ENCODE assay signal across 22 cellular contexts in the genomic region with DNA sequence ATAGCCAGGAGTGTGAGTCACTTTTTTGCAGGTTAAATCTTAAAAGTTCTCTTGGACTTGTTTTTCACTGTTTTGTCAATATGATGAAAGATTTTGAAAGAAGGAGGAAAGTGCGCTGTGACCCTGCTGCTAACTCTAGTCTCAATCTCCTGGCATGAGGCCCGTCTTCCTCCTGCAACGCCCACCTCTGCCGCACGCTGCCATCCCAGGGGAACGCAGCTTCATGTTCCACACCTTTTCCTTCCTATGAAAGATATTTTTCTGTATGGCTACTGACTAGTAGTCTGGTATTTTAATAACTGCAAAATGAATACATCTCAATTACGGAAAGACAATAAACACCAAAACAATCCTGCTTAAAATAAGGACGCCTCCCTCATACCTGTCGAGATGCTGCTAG. TPM values are rescaled to one million over a fixed set of nuclear protein-coding genes. Genes with fewer than 3 reads are reported as not detected.
A peak's percentile ranks its signal among the peaks of the same experiment; 100 is the strongest.
DNase-seq lines count a peak whose midpoint lies in the region; ATAC-seq, FAIRE-seq and TF ChIP-seq lines count a peak whose summit lies in the region.
"Had no signal": no experiment of that assay in that cellular context is flagged by ENCODE, and none has a peak within 500 bp of the region (broad histone marks: within the 10 kb centered on the region; RNA-seq: fewer than 3 reads in every experiment).

No MANE protein-coding gene starts in this region.

- DNase-seq in activated CD4-positive, alpha-beta T cell treated with anti-CD3 and anti-CD28 coated beads, Interleukin-2, amount 10 ng/mL, durations not matched to agents 24 days and 14 days, result peak; percentile 9
- DNase-seq in activated CD4-positive, alpha-beta T cell treated with anti-CD3 and anti-CD28 coated beads, Interleukin-2, amount 10 ng/mL, durations not matched to agents 7 days and 5 days, result no peak
- DNase-seq in K562 (ENCODE audit: extremely low read depth in 1 of 4, low spot score in 3 of 4), result no peak
- DNase-seq in fibroblast of the aortic adventitia (ENCODE audit: low read depth), result peak; percentile 32
- peak; percentile 55 for DNase-seq in left ventricle myocardium superior
- DNase-seq in mucosa of gallbladder (ENCODE audit: low spot score), result no peak
- no peak for DNase-seq in posterior cingulate gyrus
- DNase-seq: AML-193; CD4-positive, alpha-beta memory T cell; DMS153; DMS79; GDM1; GOT3; H7 had no signal

- H3K9me3 Mint-ChIP-seq in activated CD4-positive, alpha-beta T cell treated with anti-CD3 and anti-CD28 coated beads, Interleukin-2, amount 10 ng/mL, durations not matched to agents 24 days and 14 days, result no peaks in the 10 kb centered on the region
- no peaks in the 10 kb centered on the region for H3K9me3 Mint-ChIP-seq in activated CD4-positive, alpha-beta T cell treated with anti-CD3 and anti-CD28 coated beads, Interleukin-2, amount 10 ng/mL, durations not matched to agents 7 days and 5 days

- no peak overlapping the region for H2AFZ ChIP-seq in K562 (ENCODE audit: low read depth, low read length)

- FAIRE-seq in K562 (lab: Jason Lieb, UNC), result no peak
- FAIRE-seq: A549, GM12892, GM18507, HTR-8/SVneo had no signal

- TF ChIP-seq POLR2A in K562 (conservative IDR thresholded peaks at IDR 0.05), result no peak

- H3K9me1 ChIP-seq in K562 (ENCODE audit: control insufficient read depth, insufficient read depth, low read length), result no peaks in the 10 kb centered on the region

- no peaks in the 10 kb centered on the region for H3K9me3 ChIP-seq in K562 (replicated peaks; ENCODE audit: control insufficient read depth, insufficient read depth, low read depth, low read length)
- H3K9me3 ChIP-seq: A549 had no signal

- H3K9ac ChIP-seq in K562 (ENCODE audit: insufficient read depth in 1 of 2, low read depth in 2 of 2, low read length in 2 of 2), result no peak overlapping the region

- no peak for TF ChIP-seq CTCF in K562 (IDR thresholded peaks at IDR 0.05 in 2 of 3, conservative IDR thresholded peaks at IDR 0.05 in 1 of 3; ENCODE audit: insufficient read depth in 2 of 3, low read depth in 1 of 3, low read length in 3 of 3)
- TF ChIP-seq CTCF in fibroblast of the aortic adventitia (IDR thresholded peaks at IDR 0.05; ENCODE audit: insufficient read depth, low read length), result no peak

- CTCF ChIA-PET in activated CD4-positive, alpha-beta T cell treated with anti-CD3 and anti-CD28 coated beads, Interleukin-2, amount 10 ng/mL, durations not matched to agents 7 days and 5 days (lab: Charles Lee), result no interaction called here
- CTCF ChIA-PET in K562 (lab: Yijun Ruan, JAX; ENCODE audit: low intra/inter-chr PET ratio), result no interaction called here

- ATAC-seq in K562 (no peak), left ventricle myocardium superior (peak; percentile 56), GM21528 (IDR thresholded peaks at IDR 0.05; ENCODE audit: low FRiP score, unreplicated experiment) (no peak)
- ATAC-seq: A549, HCT116 had no signal

- no peak for TF ChIP-seq EP300 in K562 (IDR thresholded peaks at IDR 0.05; ENCODE audit: low read length)

- BruUV-seq in K562 (replicated peaks; lab: Mats Ljungman, UMichigan), result no TSS peak

- H3K27me3 ChIP-seq in K562 (ENCODE audit: control insufficient read depth in 2 of 2, insufficient read depth in 2 of 2, low read length in 2 of 2), result peaks cover 0 to 13% of the 10 kb centered on the region in 2 experiments; a peak in 1 of 5 replicates

- no peaks in the 10 kb centered on the region for H3K4me1 Mint-ChIP-seq in activated CD4-positive, alpha-beta T cell treated with anti-CD3 and anti-CD28 coated beads, Interleukin-2, amount 10 ng/mL, durations not matched to agents 24 days and 14 days
- no peaks in the 10 kb centered on the region for H3K4me1 Mint-ChIP-seq in activated CD4-positive, alpha-beta T cell treated with anti-CD3 and anti-CD28 coated beads, Interleukin-2, amount 10 ng/mL, durations not matched to agents 7 days and 5 days
- H3K4me1 Mint-ChIP-seq: CD4-positive, alpha-beta memory T cell had no signal

- H3K27me3 Mint-ChIP-seq in activated CD4-positive, alpha-beta T cell treated with anti-CD3 and anti-CD28 coated beads, Interleukin-2, amount 10 ng/mL, durations not matched to agents 24 days and 14 days, result peaks cover 19% of the 10 kb centered on the region
- peaks cover 16% of the 10 kb centered on the region for H3K27me3 Mint-ChIP-seq in activated CD4-positive, alpha-beta T cell treated with anti-CD3 and anti-CD28 coated beads, Interleukin-2, amount 10 ng/mL, durations not matched to agents 7 days and 5 days

- H3K4me3 ChIP-seq in K562 (no peak overlapping the region), fibroblast of the aortic adventitia (ENCODE audit: low read depth, low read length) (no peak overlapping the region)
- H3K4me3 ChIP-seq: A549 had no signal

- no peak overlapping the region for H3K4me2 ChIP-seq in K562 (ENCODE audit: insufficient read depth, low read length)
- H3K4me2 ChIP-seq: A549 had no signal

- WGBS in K562 (ENCODE audit: insufficient coverage, low coverage, missing lambda C conversion rate), result 2% methylated on average over 9 of the region's 9 CpGs

- POLR2A ChIA-PET in activated CD4-positive, alpha-beta T cell treated with anti-CD3 and anti-CD28 coated beads, Interleukin-2, amount 10 ng/mL, durations not matched to agents 7 days and 5 days (lab: Charles Lee), result no interaction called here
- POLR2A ChIA-PET in K562 (lab: Yijun Ruan, JAX), result no interaction called here

- no peaks in the 10 kb centered on the region for H3K36me3 ChIP-seq in K562 (ENCODE audit: control insufficient read depth, insufficient read depth, low read length)

- H3K79me2 ChIP-seq in K562 (ENCODE audit: control insufficient read depth, insufficient read depth, low read length), result no peaks in the 10 kb centered on the region

- intact Hi-C loops in activated CD4-positive, alpha-beta T cell treated with anti-CD3 and anti-CD28 coated beads, Interleukin-2, amount 10 ng/mL, durations not matched to agents 24 days and 14 days (cut with micrococcal nuclease), result no loop called here
- intact Hi-C loops in K562 (cut with micrococcal nuclease) (no loop called here), left ventricle myocardium superior (cut with micrococcal nuclease) (no loop called here), posterior cingulate gyrus (cut with DNase I) (no loop called here)

- no peak for TF ChIP-seq RAD21 in K562 (CRISPR knock-in tag; conservative IDR thresholded peaks at IDR 0.05 in 1 of 2, IDR thresholded peaks at IDR 0.05 in 1 of 2)

- H3K36me3 Mint-ChIP-seq in activated CD4-positive, alpha-beta T cell treated with anti-CD3 and anti-CD28 coated beads, Interleukin-2, amount 10 ng/mL, durations not matched to agents 24 days and 14 days (ENCODE audit: low read depth), result no peaks in the 10 kb centered on the region
- no peaks in the 10 kb centered on the region for H3K36me3 Mint-ChIP-seq in activated CD4-positive, alpha-beta T cell treated with anti-CD3 and anti-CD28 coated beads, Interleukin-2, amount 10 ng/mL, durations not matched to agents 7 days and 5 days (ENCODE audit: low read depth)
- H3K36me3 Mint-ChIP-seq: CD4-positive, alpha-beta memory T cell had no signal

- no peaks in the 10 kb centered on the region for H4K20me1 ChIP-seq in K562 (replicated peaks; ENCODE audit: control insufficient read depth, insufficient read depth, low read length)

- H3K4me3 Mint-ChIP-seq in activated CD4-positive, alpha-beta T cell treated with anti-CD3 and anti-CD28 coated beads, Interleukin-2, amount 10 ng/mL, durations not matched to agents 24 days and 14 days, result no peak overlapping the region
- no peak overlapping the region for H3K4me3 Mint-ChIP-seq in activated CD4-positive, alpha-beta T cell treated with anti-CD3 and anti-CD28 coated beads, Interleukin-2, amount 10 ng/mL, durations not matched to agents 7 days and 5 days
- H3K4me3 Mint-ChIP-seq: CD4-positive, alpha-beta memory T cell had no signal

- H3K4me1 ChIP-seq in K562 (replicated peaks in 1 of 2; ENCODE audit: control insufficient read depth in 2 of 2, insufficient read depth in 2 of 2, low read length in 2 of 2), result no peaks in the 10 kb centered on the region
- H3K4me1 ChIP-seq: A549 had no signal

- H3K27ac Mint-ChIP-seq in activated CD4-positive, alpha-beta T cell treated with anti-CD3 and anti-CD28 coated beads, Interleukin-2, amount 10 ng/mL, durations not matched to agents 24 days and 14 days, result no peak overlapping the region
- H3K27ac Mint-ChIP-seq in activated CD4-positive, alpha-beta T cell treated with anti-CD3 and anti-CD28 coated beads, Interleukin-2, amount 10 ng/mL, durations not matched to agents 7 days and 5 days, result no peak overlapping the region
- H3K27ac Mint-ChIP-seq: CD4-positive, alpha-beta memory T cell had no signal

- in situ Hi-C loops in K562 (cut with MboI), result no loop called here

- H3K27ac ChIP-seq in K562 (ENCODE audit: extremely low read depth, low read depth, low read length), result no peak overlapping the region
- H3K27ac ChIP-seq: 22Rv1, A549, C4-2B had no signal

RNA-seq across cellular contexts. Expression of gene PPIC, which starts 8.3 kb away (rescaled TPM):
- total RNA-seq in activated CD4-positive, alpha-beta T cell treated with anti-CD3 and anti-CD28 coated beads, Interleukin-2, amount 10 ng/mL, durations not matched to agents 24 days and 14 days, result not detected in 2 replicates
- not detected for total RNA-seq in activated CD4-positive, alpha-beta T cell treated with anti-CD3 and anti-CD28 coated beads, Interleukin-2, amount 10 ng/mL, durations not matched to agents 7 days and 5 days
- 1.1 and 2.8 TPM in 2 replicates for total RNA-seq in K562 (2011; cell fraction: chromatin; rRNA removed; ENCODE audit: low replicate concordance)
- 2.6 and 3.0 TPM in 2 replicates for total RNA-seq in K562 (2011; cell fraction: nucleolus; rRNA removed)
- total RNA-seq in K562 (2011; cell fraction: nucleoplasm; rRNA removed), result 3.2 and 3.3 TPM in 2 replicates
- total RNA-seq in K562 (2014; rRNA removed), result 2.9 and 3.1 TPM in 2 replicates
- 3.8 and 4.1 TPM in 2 replicates for total RNA-seq in K562 (2014; rRNA removed; fragmentation: Illumina TruSeq; extraction: Trizol)
- 2.8 and 3.4 TPM in 2 replicates for total RNA-seq in K562 (2015; rRNA removed; fragmentation: Illumina TruSeq; extraction: Trizol)
- 2.5 and 3.4 TPM in 2 replicates for total RNA-seq in K562 (2021)
- 2.7 and 3.7 TPM in 2 replicates for polyA plus RNA-seq in K562 (2011; rRNA removed)
- polyA plus RNA-seq in K562 (2011; cell fraction: cytosol; rRNA removed), result 2.2 and 5.0 TPM in 2 replicates
- polyA plus RNA-seq in K562 (2011; cell fraction: nucleus; rRNA removed), result 0.80 and 2.0 TPM in 2 replicates
- 5.6 and 15.7 TPM in 2 replicates for polyA plus RNA-seq in K562 (2012)
- 3.5 and 4.4 TPM in 2 replicates for polyA plus RNA-seq in K562 (2014; fragmentation: Illumina TruSeq; extraction: Trizol)
- polyA plus RNA-seq in K562 (2014; fragmentation: Nextera tagmentation; extraction: Ambion mirVana), result 1 to 10 TPM; 1.3 to 2.8 TPM
- polyA plus RNA-seq in K562 (2014; rRNA removed), result 3.7 and 4.5 TPM in 2 replicates
- 4.6 and 7.5 TPM in 2 replicates for polyA minus RNA-seq in K562 (2011; rRNA and poly(A)+ RNA removed)
- polyA minus RNA-seq in K562 (2011; cell fraction: cytosol; rRNA and poly(A)+ RNA removed), result 1.6 TPM in 2 replicates
- polyA minus RNA-seq in K562 (2011; cell fraction: nucleus; rRNA and poly(A)+ RNA removed), result 0.67 and 1.2 TPM in 2 replicates
- total RNA-seq in fibroblast of the aortic adventitia (ENCODE audit: low replicate concordance), result 53.5 and 57.2 TPM in 2 replicates
- total RNA-seq in left ventricle myocardium superior, result 52.2 TPM
- 28.8 TPM for total RNA-seq in mucosa of gallbladder
- total RNA-seq: CD4-positive, alpha-beta memory T cell had no signal
- polyA plus RNA-seq: CD4-positive, alpha-beta memory T cell had no signal

Comparison
In these comparisons a context has a peak if more than half of its experiments do, and no peak if none do; other contexts are left out.
1. DNase-seq: peak in activated CD4-positive, alpha-beta T cell treated with anti-CD3 and anti-CD28 coated beads, Interleukin-2, amount 10 ng/mL, durations not matched to agents 24 days and 14 days (single experiment), fibroblast of the aortic adventitia (single experiment) and left ventricle myocardium superior (single experiment); none in activated CD4-positive, alpha-beta T cell treated with anti-CD3 and anti-CD28 coated beads, Interleukin-2, amount 10 ng/mL, durations not matched to agents 7 days and 5 days (single experiment), K562 (0 of 4), mucosa of gallbladder (single experiment) and posterior cingulate gyrus (0 of 10).